Comparison of ENCODE assay signal across 11 cellular contexts in the genomic region with DNA sequence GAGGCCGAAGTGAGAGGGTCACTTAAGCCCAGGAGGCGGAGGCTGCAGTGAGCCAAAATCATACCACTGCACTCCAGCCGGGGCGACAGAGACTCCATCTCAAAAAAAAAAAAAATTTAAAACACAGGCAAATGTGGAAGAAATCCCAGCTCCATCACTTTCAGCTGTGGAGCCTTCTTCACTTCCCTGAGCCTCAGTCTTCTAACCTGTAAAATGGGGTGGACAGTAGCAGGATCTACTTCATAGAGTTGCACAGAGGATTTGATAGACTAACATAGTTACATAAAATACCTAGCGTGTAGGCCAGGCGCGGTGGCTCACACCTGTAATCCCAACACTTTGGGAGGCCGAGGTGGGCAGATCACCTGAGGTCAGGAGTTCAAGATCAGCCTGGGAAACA.
"Had no signal": no experiment of that assay in that cellular context is flagged by ENCODE, and none has a peak within 500 bp of the region (broad histone marks: within the 10 kb centered on the region; RNA-seq: fewer than 3 reads in every experiment).

No MANE protein-coding gene starts in this region.

- H3K27ac ChIP-seq: GM23248 had no signal

- FAIRE-seq: H1, H54 had no signal

- ATAC-seq: GM23338, HCT116 had no signal

- H3K4me1 ChIP-seq: HAP-1 had no signal

- H2AFZ ChIP-seq: GM23248, GM23338 had no signal

- H3K4me2 ChIP-seq: GM23338 had no signal

- H3K36me3 ChIP-seq: HAP-1 had no signal

- H3K9me3 ChIP-seq: HAP-1 had no signal

- H3K9ac ChIP-seq: GM23248 had no signal

- DNase-seq: GM23248, GOT3, H7, H9, HCEC 1CT, HFFc6 had no signal

- H3K4me3 ChIP-seq: GM23248, GM23338, HAP-1 had no signal
